ENCODE assay signal across 1 cellular context in the genomic region with DNA sequence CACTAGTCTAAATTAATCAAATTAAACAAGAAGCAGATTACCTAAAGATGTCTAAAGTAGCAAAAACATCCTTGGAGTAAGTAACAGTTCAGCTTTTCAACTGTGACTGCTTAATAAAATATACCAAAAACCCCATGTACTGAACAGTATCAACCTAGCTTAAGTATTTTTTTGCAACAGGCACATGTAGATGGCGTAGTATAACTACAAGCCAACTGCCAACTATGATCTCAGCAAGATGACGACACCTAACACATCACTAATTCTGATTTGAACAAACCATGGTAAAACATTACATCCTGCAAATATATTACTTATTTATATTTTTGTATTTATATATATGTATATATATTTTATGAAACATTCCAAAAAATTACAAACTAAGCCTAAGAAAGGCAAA.
TF ChIP-seq lines count a peak whose summit lies in the region.

No MANE protein-coding gene starts in this region.

TF ChIP-seq in H1, 55 proteins besides CTCF, POLR2A, EP300 and RAD21 (continued from another document):
- TF ChIP-seq, protein P1, sequence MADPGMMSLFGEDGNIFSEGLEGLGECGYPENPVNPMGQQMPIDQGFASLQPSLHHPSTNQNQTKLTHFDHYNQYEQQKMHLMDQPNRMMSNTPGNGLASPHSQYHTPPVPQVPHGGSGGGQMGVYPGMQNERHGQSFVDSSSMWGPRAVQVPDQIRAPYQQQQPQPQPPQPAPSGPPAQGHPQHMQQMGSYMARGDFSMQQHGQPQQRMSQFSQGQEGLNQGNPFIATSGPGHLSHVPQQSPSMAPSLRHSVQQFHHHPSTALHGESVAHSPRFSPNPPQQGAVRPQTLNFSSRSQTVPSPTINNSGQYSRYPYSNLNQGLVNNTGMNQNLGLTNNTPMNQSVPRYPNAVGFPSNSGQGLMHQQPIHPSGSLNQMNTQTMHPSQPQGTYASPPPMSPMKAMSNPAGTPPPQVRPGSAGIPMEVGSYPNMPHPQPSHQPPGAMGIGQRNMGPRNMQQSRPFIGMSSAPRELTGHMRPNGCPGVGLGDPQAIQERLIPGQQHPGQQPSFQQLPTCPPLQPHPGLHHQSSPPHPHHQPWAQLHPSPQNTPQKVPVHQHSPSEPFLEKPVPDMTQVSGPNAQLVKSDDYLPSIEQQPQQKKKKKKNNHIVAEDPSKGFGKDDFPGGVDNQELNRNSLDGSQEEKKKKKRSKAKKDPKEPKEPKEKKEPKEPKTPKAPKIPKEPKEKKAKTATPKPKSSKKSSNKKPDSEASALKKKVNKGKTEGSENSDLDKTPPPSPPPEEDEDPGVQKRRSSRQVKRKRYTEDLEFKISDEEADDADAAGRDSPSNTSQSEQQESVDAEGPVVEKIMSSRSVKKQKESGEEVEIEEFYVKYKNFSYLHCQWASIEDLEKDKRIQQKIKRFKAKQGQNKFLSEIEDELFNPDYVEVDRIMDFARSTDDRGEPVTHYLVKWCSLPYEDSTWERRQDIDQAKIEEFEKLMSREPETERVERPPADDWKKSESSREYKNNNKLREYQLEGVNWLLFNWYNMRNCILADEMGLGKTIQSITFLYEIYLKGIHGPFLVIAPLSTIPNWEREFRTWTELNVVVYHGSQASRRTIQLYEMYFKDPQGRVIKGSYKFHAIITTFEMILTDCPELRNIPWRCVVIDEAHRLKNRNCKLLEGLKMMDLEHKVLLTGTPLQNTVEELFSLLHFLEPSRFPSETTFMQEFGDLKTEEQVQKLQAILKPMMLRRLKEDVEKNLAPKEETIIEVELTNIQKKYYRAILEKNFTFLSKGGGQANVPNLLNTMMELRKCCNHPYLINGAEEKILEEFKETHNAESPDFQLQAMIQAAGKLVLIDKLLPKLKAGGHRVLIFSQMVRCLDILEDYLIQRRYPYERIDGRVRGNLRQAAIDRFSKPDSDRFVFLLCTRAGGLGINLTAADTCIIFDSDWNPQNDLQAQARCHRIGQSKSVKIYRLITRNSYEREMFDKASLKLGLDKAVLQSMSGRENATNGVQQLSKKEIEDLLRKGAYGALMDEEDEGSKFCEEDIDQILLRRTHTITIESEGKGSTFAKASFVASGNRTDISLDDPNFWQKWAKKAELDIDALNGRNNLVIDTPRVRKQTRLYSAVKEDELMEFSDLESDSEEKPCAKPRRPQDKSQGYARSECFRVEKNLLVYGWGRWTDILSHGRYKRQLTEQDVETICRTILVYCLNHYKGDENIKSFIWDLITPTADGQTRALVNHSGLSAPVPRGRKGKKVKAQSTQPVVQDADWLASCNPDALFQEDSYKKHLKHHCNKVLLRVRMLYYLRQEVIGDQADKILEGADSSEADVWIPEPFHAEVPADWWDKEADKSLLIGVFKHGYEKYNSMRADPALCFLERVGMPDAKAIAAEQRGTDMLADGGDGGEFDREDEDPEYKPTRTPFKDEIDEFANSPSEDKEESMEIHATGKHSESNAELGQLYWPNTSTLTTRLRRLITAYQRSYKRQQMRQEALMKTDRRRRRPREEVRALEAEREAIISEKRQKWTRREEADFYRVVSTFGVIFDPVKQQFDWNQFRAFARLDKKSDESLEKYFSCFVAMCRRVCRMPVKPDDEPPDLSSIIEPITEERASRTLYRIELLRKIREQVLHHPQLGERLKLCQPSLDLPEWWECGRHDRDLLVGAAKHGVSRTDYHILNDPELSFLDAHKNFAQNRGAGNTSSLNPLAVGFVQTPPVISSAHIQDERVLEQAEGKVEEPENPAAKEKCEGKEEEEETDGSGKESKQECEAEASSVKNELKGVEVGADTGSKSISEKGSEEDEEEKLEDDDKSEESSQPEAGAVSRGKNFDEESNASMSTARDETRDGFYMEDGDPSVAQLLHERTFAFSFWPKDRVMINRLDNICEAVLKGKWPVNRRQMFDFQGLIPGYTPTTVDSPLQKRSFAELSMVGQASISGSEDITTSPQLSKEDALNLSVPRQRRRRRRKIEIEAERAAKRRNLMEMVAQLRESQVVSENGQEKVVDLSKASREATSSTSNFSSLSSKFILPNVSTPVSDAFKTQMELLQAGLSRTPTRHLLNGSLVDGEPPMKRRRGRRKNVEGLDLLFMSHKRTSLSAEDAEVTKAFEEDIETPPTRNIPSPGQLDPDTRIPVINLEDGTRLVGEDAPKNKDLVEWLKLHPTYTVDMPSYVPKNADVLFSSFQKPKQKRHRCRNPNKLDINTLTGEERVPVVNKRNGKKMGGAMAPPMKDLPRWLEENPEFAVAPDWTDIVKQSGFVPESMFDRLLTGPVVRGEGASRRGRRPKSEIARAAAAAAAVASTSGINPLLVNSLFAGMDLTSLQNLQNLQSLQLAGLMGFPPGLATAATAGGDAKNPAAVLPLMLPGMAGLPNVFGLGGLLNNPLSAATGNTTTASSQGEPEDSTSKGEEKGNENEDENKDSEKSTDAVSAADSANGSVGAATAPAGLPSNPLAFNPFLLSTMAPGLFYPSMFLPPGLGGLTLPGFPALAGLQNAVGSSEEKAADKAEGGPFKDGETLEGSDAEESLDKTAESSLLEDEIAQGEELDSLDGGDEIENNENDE (IDR thresholded peaks at IDR 0.05; ENCODE audit: insufficient replicate concordance, low read length): no peak
- TF ChIP-seq FOSL1 (IDR thresholded peaks at IDR 0.05; ENCODE audit: insufficient read depth, low read depth, low read length): no peak
- TF ChIP-seq TBP (IDR thresholded peaks at IDR 0.05; ENCODE audit: low read depth, low read length): no peak
- TF ChIP-seq BRCA1 (IDR thresholded peaks at IDR 0.05; ENCODE audit: low read depth, low read length): no peak
- no peak for TF ChIP-seq HDAC2 (IDR thresholded peaks at IDR 0.05; ENCODE audit: borderline replicate concordance in 1 of 2, low read depth in 2 of 2, low read length in 2 of 2)
